17 cellular contexts compared by ENCODE assay signal in the genomic region with DNA sequence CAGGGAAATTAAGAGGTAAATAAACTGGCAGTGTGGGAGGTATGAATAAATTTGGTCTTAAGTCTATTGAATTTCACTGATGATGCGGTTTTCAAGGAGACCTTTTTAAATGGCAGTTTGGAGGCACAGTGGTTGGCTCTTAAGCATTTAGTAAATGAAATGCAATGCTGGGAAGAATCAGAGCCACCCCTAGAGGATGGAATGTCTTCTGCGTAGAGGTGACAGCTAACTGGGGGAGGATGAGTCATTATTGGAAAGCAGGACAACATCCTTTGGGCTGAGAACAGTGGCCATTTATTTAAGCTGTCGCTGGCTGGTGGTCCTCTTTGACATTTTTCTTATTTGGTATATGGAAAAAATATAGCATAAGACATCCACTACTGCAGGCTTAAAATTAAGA.
A peak's percentile ranks its signal among the peaks of the same experiment; 100 is the strongest.
DNase-seq lines count a peak whose midpoint lies in the region; ATAC-seq and TF ChIP-seq lines count a peak whose summit lies in the region.
"Had no signal": no experiment of that assay in that cellular context is flagged by ENCODE, and none has a peak within 500 bp of the region (broad histone marks: within the 10 kb centered on the region; RNA-seq: fewer than 3 reads in every experiment).

No MANE protein-coding gene starts in this region.

- H3K27ac ChIP-seq in WERI-Rb-1: no peak overlapping the region
- H3K27ac ChIP-seq: esophagus muscularis mucosa, suprapubic skin had no signal

- DNase-seq in DMS 273 treated with DMSO at 0.1 percent for 48 hours (lab: John Stamatoyannopoulos, UW) (peak; percentile 19), HEK293T (ENCODE audit: extremely low spot score) (peak; percentile 7), WERI-Rb-1 (peak; percentile 41), kidney epithelial cell (ENCODE audit: low read depth) (no peak), midbrain (lab: John Stamatoyannopoulos, UW) (no peak), OCI-M2 (lab: John Stamatoyannopoulos, UW; ENCODE audit: unreplicated experiment) (no peak)
- no peak for DNase-seq in stimulated activated CD4-positive, alpha-beta T cell treated with anti-CD3 and anti-CD28 coated beads, Interleukin-1b, Interleukin-23, amount 100 ng/mL, for 48 hours
- DNase-seq: activated CD8-positive, alpha-beta memory T cell treated with anti-CD3 and anti-CD28 coated beads, Interleukin-2, amount 50 U/mL, for 48 hours; activated naive CD8-positive, alpha-beta T cell treated with anti-CD3 and anti-CD28 coated beads, Interleukin-2, amount 10 ng/mL, durations not matched to agents 7 days and 5 days; CD8-positive, alpha-beta memory T cell; KG1; naive thymus-derived CD8-positive, alpha-beta T cell; NCI-H2081 treated with DMSO at 0.1 percent for 48 hours; SHP77 had no signal

- TF ChIP-seq CTCF in WERI-Rb-1 (IDR thresholded peaks at IDR 0.05; ENCODE audit: low read depth, low read length) (peak; percentile 68), kidney epithelial cell (IDR thresholded peaks at IDR 0.05; ENCODE audit: insufficient read depth, low read length, poor library complexity, severe bottlenecking) (peak; percentile 1)

- H3K27me3 ChIP-seq in WERI-Rb-1 (ENCODE audit: insufficient read depth, low read depth, severe bottlenecking): no peaks in the 10 kb centered on the region
- H3K27me3 ChIP-seq in kidney epithelial cell (ENCODE audit: control insufficient read depth, insufficient read depth, low read length): no peaks in the 10 kb centered on the region
- H3K27me3 ChIP-seq: esophagus muscularis mucosa, suprapubic skin had no signal

- ATAC-seq in HG03565 (IDR thresholded peaks at IDR 0.05; ENCODE audit: unreplicated experiment): no peak
- ATAC-seq: naive thymus-derived CD8-positive, alpha-beta T cell had no signal

- POLR2A ChIA-PET in HEK293T (lab: Yijun Ruan, JAX): no interaction called here

- H3K4me3 ChIP-seq in WERI-Rb-1 (ENCODE audit: low read depth, low read length) (no peak overlapping the region), kidney epithelial cell (ENCODE audit: low read depth, low read length) (no peak overlapping the region)
- H3K4me3 ChIP-seq: esophagus muscularis mucosa, suprapubic skin had no signal

- H3K9me3 ChIP-seq in WERI-Rb-1 (ENCODE audit: severe bottlenecking): no peaks in the 10 kb centered on the region
- H3K9me3 ChIP-seq: esophagus muscularis mucosa, suprapubic skin had no signal

- CTCF ChIA-PET in HEK293T (lab: Yijun Ruan, JAX): interaction anchor here (0.6 kb wide), 1 partner anchor 43 kb away, joined by 3 read pairs; no protein-coding TSS in a partner anchor

- no peaks in the 10 kb centered on the region for H3K36me3 ChIP-seq in WERI-Rb-1
- H3K36me3 ChIP-seq in kidney epithelial cell (ENCODE audit: control insufficient read depth, insufficient read depth, low read length): no peaks in the 10 kb centered on the region
- H3K36me3 ChIP-seq: esophagus muscularis mucosa, suprapubic skin had no signal

TF ChIP-seq in HEK293T, 16 proteins besides CTCF, POLR2A, EP300 and RAD21:
- TF ChIP-seq FOXK2 (IDR thresholded peaks at IDR 0.05): no peak
- no peak for TF ChIP-seq NFRKB (IDR thresholded peaks at IDR 0.05)
- TF ChIP-seq FOXM1 (IDR thresholded peaks at IDR 0.05; ENCODE audit: borderline replicate concordance): no peak
- TF ChIP-seq ZNF384 (IDR thresholded peaks at IDR 0.05): no peak
- no peak for TF ChIP-seq SP1 (IDR thresholded peaks at IDR 0.05)
TF ChIP-seq in HEK293T: peak in this region for 0.

Comparison
In these comparisons a context has a peak if more than half of its experiments do, and no peak if none do; other contexts are left out.
1. DNase-seq: peak in DMS 273 treated with DMSO at 0.1 percent for 48 hours (single experiment), HEK293T (single experiment) and WERI-Rb-1 (single experiment); none in kidney epithelial cell (single experiment), midbrain (single experiment), stimulated activated CD4-positive, alpha-beta T cell treated with anti-CD3 and anti-CD28 coated beads, Interleukin-1b, Interleukin-23, amount 100 ng/mL, for 48 hours (single experiment) and OCI-M2 (single experiment).